In the genomic region with DNA sequence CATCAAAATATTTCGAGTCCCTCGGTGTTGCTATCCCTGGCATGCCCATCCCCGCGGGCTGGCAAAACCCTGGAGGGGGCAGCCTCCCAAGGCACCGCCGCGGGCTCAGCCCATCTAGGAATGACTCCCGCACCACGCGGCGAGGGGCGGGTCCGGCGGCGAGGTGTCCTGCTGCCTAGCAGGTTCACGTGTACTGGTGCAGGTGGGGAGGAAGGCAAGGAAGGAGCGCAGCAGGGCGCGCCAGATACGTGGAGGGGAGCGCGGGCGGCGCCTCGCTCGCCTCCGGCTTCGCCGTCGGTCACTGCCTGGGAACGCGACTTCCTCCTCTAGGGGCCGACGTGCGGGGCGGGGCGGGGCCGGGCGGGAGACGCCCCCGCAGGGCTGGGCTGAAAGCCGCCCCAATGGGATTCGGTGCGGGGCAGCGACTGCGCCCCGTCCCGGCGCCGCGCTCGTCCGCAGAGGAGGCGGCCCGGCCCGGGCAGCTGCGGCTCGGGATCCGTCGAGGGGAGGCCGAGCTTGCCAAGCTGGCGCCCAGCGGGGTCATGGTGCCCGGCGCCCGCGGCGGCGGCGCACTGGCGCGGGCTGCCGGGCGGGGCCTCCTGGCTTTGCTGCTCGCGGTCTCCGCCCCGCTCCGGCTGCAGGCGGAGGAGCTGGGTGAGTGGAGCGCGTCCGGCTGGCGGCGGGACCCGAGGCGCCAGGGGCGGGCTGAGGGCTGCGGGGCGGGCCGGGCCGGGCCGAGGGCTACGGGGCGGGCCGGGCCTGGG, we compare ENCODE assay signal across 8 cellular contexts. TPM values are rescaled to one million over a fixed set of nuclear protein-coding genes. Genes with fewer than 3 reads are reported as not detected.
DNase-seq lines count a peak whose midpoint lies in the region; TF ChIP-seq lines count a peak whose summit lies in the region.

TSS of gene DCBLD1 (plus strand) at position 435 of the 764 bp plus-strand sequence. CDS start at position 543, 108 bp downstream.

- peak; percentile 53 for DNase-seq in GM04504 (ENCODE audit: low read depth)
- DNase-seq in H4 (ENCODE audit: low spot score): peak; percentile 39
- peak; percentile 51 for DNase-seq in LNCaP clone FGC (ENCODE audit: low read depth)
- peak; percentile 31 for DNase-seq in T follicular helper cell (ENCODE audit: low read depth)
- DNase-seq in ascending aorta (ENCODE audit: low spot score in 2 of 2): peak; percentile 16 to 89
- DNase-seq in right atrium auricular region (ENCODE audit: low spot score): peak; percentile 64
- DNase-seq in prostate gland (ENCODE audit: low spot score): peak; percentile 63
- DNase-seq in foreskin melanocyte: no peak

- TF ChIP-seq CTCF in LNCaP clone FGC (IDR thresholded peaks at IDR 0.05; ENCODE audit: control insufficient read depth, extremely low read depth, insufficient read depth) (no peak), ascending aorta (IDR thresholded peaks at IDR 0.05) (peak in 2 of 3 experiments; percentile 13 to 20), right atrium auricular region (IDR thresholded peaks at IDR 0.05) (no peak), prostate gland (IDR thresholded peaks at IDR 0.05) (no peak)

- WGBS in prostate gland: under 1% methylated on average over 26 of the region's 96 CpGs

- H3K4me1 ChIP-seq in ascending aorta (peaks cover 4 to 7% of the 10 kb centered on the region in 2 donors), right atrium auricular region (peaks cover 0 to 22% of the 10 kb centered on the region in 2 donors), prostate gland (replicated peaks) (no peaks in the 10 kb centered on the region)

- intact Hi-C loops in ascending aorta (cut with DNase I) (loop anchor here (1.0 to 5.0 kb wide), 5 partner anchors 32 to 1065 kb away; partner anchors contain the start of genes GOPC, NUS1 and PLN), prostate gland (cut with DNase I) (no loop called here)

- H3K9me3 ChIP-seq in ascending aorta (no peaks in the 10 kb centered on the region), right atrium auricular region (no peaks in the 10 kb centered on the region), prostate gland (no peaks in the 10 kb centered on the region)

- H3K27me3 ChIP-seq in ascending aorta (no peaks in the 10 kb centered on the region), right atrium auricular region (no peaks in the 10 kb centered on the region), prostate gland (replicated peaks; ENCODE audit: insufficient read depth) (no peaks in the 10 kb centered on the region)

- H3K36me3 ChIP-seq in ascending aorta: no peaks in the 10 kb centered on the region
- no peaks in the 10 kb centered on the region for H3K36me3 ChIP-seq in right atrium auricular region
- no peaks in the 10 kb centered on the region for H3K36me3 ChIP-seq in prostate gland

- H3K4me3 ChIP-seq in LNCaP clone FGC (ENCODE audit: low read depth, low read length): peak within 1 kb of the TSS; percentile 82
- peak within 1 kb of the TSS; percentile 70 to 83 for H3K4me3 ChIP-seq in ascending aorta
- H3K4me3 ChIP-seq in right atrium auricular region: peak within 1 kb of the TSS; percentile 77 to 80
- peak within 1 kb of the TSS; percentile 49 to 64 for H3K4me3 ChIP-seq in prostate gland

- TF ChIP-seq POLR2A in prostate gland (IDR thresholded peaks at IDR 0.05): peak; percentile 64

- H3K27ac ChIP-seq in ascending aorta (peak within 1 kb of the TSS; percentile 87 to 91), right atrium auricular region (peak within 1 kb of the TSS; percentile 85 to 88), prostate gland (peak within 1 kb of the TSS; percentile 71 to 74)

RNA-seq across cellular contexts. Expression of gene DCBLD1, which starts in this region (rescaled TPM):
- total RNA-seq in H4 (2014; rRNA removed; shearing (Covaris generic)): 17.3 and 28.6 TPM in 2 replicates
- total RNA-seq in ascending aorta (0.85 TPM), right atrium auricular region (1 to 10 TPM; 6.3 to 7.1 TPM), prostate gland (10 to 100 TPM in 1 of 2 donors, 1 to 10 TPM in 1; 8.8 to 17.6 TPM)

Comparison
In these comparisons a context has a peak if more than half of its experiments do, and no peak if none do; other contexts are left out.
1. Peak in DNase-seq, H3K4me3 ChIP-seq and H3K27ac ChIP-seq in ascending aorta; RNA of the gene not detected or under 1 TPM.
2. CTCF ChIP-seq: peak in ascending aorta (2 of 3); none in LNCaP clone FGC (single experiment), right atrium auricular region (0 of 2) and prostate gland (0 of 4).
3. Peak in every context shown above with its lines, with median percentiles within 50 percentile points of each other: H3K4me3 ChIP-seq and H3K27ac ChIP-seq.